ENCODE assay signal across 1 cellular context in the genomic region with DNA sequence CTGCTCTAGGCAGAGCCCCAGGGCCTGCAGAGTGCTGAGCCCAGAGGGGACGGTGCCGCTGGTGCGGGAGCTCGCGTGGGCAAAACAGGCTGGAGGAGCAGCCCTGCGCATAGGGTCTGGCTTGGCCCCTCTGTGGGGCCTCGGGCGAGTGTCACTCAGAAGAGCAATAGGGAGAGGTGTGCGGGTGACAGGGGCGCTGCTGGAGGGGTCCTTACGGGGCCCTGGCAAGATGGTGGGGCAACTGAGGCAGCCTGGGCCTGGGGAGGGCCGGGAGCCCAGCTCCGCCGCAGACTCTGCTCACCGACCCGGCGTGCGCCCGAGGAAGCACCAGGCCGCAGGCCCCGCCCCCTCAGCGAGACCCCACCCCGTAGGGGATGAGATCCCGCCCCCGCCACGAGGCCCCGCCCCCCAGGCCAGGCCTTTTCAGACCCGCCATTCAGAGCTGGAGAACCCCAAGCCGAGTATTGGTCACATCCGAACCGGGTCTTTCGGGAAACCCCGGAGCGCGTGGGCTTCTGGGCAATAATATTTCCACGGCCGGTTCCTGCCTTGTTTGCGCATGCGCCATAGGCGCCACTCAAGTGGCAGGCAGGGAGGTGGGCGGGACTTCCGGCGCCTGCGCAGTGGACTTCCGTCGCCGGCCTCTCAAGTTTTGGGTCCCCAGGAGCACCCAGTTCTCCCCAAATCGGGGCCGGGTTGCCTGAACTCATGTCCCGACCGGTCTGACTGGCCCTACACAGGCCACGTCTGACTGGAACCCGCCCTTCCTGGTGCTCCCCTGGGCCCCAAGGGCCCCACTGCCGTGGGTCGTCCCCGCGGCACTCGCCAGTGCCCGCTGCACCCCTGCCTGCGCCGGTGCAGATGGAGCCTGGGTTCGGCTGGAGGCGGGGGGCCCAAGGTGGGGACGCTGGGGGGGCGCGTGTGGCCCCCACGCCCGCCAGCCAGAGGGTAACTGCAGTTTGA.
TF ChIP-seq lines count a peak whose summit lies in the region.

No MANE protein-coding gene starts in this region.

TF ChIP-seq in IMR-90, 13 proteins besides CTCF, POLR2A, EP300 and RAD21:
- TF ChIP-seq MXI1 (IDR thresholded peaks at IDR 0.05; ENCODE audit: borderline replicate concordance, low read depth, low read length) (peak; percentile 14; the same call in 1 of the 2 replicates), MAZ (IDR thresholded peaks at IDR 0.05; ENCODE audit: borderline replicate concordance, low read depth, low read length) (peak; percentile 14; the same call in 1 of the 2 replicates), BHLHE40 (IDR thresholded peaks at IDR 0.05; ENCODE audit: low read depth, low read length) (no peak)
- TF ChIP-seq, protein P1, sequence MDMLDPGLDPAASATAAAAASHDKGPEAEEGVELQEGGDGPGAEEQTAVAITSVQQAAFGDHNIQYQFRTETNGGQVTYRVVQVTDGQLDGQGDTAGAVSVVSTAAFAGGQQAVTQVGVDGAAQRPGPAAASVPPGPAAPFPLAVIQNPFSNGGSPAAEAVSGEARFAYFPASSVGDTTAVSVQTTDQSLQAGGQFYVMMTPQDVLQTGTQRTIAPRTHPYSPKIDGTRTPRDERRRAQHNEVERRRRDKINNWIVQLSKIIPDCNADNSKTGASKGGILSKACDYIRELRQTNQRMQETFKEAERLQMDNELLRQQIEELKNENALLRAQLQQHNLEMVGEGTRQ (IDR thresholded peaks at IDR 0.05; ENCODE audit: low read depth, low read length) = 0 out of 2 replicates have a peak, but pooled peaks have one; percentile 3
TF ChIP-seq in IMR-90: peak in this region for 3.
